ENCODE assay signal across 3 cellular contexts in the genomic region with DNA sequence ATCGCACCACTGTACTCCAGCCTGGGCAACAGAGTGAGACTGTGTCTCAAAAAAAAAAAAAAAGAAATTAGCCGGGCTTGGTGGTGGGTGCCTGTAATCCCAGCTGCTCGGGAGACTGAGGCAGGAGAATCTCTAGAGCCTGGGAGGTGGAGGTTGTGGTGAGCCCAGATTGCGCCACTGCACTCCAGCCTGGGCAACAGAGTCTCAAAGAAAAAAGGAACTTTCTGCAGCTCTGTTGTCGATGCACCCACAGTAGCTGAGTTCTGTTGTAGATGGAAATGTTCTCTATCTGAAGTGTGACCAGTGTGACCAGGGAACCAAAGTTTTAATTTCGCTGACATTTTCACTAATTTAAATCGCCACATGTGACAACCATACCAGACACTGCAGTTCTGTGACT. TPM values are rescaled to one million over a fixed set of nuclear protein-coding genes. Genes with fewer than 3 reads are reported as not detected.
"Had no signal": no experiment of that assay in that cellular context is flagged by ENCODE, and none has a peak within 500 bp of the region (broad histone marks: within the 10 kb centered on the region; RNA-seq: fewer than 3 reads in every experiment).

No MANE protein-coding gene starts in this region.

RNA-seq across cellular contexts. Expression of a gene that starts 12.8 kb away (rescaled TPM):
- total RNA-seq: LHCN-M2, Right ventricle myocardium inferior, SJSA1 had no signal
